Comparison of ENCODE assay signal across 14 cellular contexts in genomic region chr11:65585396-65586246, GRCh38. TPM values are rescaled to one million over a fixed set of nuclear protein-coding genes. Genes with fewer than 3 reads are reported as not detected.
DNase-seq lines count a peak whose midpoint lies in the region; ATAC-seq and TF ChIP-seq lines count a peak whose summit lies in the region.
"Had no signal": no experiment of that assay in that cellular context is flagged by ENCODE, and none has a peak within 500 bp of the region (broad histone marks: within the 10 kb centered on the region; RNA-seq: fewer than 3 reads in every experiment).

No MANE protein-coding gene starts in this region.

- no peaks in the 10 kb centered on the region for H3K27me3 Mint-ChIP-seq in activated CD4-positive, alpha-beta T cell treated with anti-CD3 and anti-CD28 coated beads, Interleukin-2, amount 10 ng/mL, durations not matched to agents 24 days and 14 days
- no peaks in the 10 kb centered on the region for H3K27me3 Mint-ChIP-seq in activated CD4-positive, alpha-beta T cell treated with anti-CD3 and anti-CD28 coated beads, Interleukin-2, amount 10 ng/mL, durations not matched to agents 7 days and 5 days
- no peaks in the 10 kb centered on the region for H3K27me3 Mint-ChIP-seq in dendritic cell treated with granulocyte-macrophage colony-stimulating factor and Interleukin-4, amounts not matched to agents 40 ng/mL and 50 ng/mL, for 4 days

- peak overlapping the region; percentile 91 to 99 (median 98) for H3K27ac ChIP-seq in gastrocnemius medialis
- H3K27ac ChIP-seq in aorta (ENCODE audit: low read depth in 1 of 2, low read length in 2 of 2) = no peak overlapping the region

- H3K9me3 ChIP-seq in gastrocnemius medialis = no peaks in the 10 kb centered on the region
- no peaks in the 10 kb centered on the region for H3K9me3 ChIP-seq in aorta (ENCODE audit: control insufficient read depth, low read length)

- TF ChIP-seq CTCF in gastrocnemius medialis (IDR thresholded peaks at IDR 0.05 in 4 of 5, conservative IDR thresholded peaks at IDR 0.05 in 1 of 5) = no peak

- H3K4me3 ChIP-seq in gastrocnemius medialis = no peak overlapping the region
- no peak overlapping the region for H3K4me3 ChIP-seq in aorta (ENCODE audit: low read length in 2 of 2)

- intact Hi-C loops in activated CD4-positive, alpha-beta T cell treated with anti-CD3 and anti-CD28 coated beads, Interleukin-2, amount 10 ng/mL, durations not matched to agents 24 days and 14 days (cut with micrococcal nuclease) = no loop called here
- intact Hi-C loops in dendritic cell treated with granulocyte-macrophage colony-stimulating factor and Interleukin-4, amounts not matched to agents 40 ng/mL and 50 ng/mL, for 4 days (cut with micrococcal nuclease) = no loop called here
- intact Hi-C loops in gastrocnemius medialis (cut with DNase I; ENCODE audit: low total_unique reads) (no loop called here), aorta (cut with DNase I) (no loop called here)

- peaks cover 63 to 64% of the 10 kb centered on the region in 2 donors for H3K4me1 ChIP-seq in gastrocnemius medialis
- peaks cover 0 to 2% of the 10 kb centered on the region in 2 donors for H3K4me1 ChIP-seq in aorta (ENCODE audit: control insufficient read depth in 1 of 2, insufficient read depth in 2 of 2, low read length in 2 of 2)

- no peak for DNase-seq in activated CD4-positive, alpha-beta T cell treated with anti-CD3 and anti-CD28 coated beads, Interleukin-2, amount 10 ng/mL, durations not matched to agents 24 days and 14 days
- DNase-seq in activated CD4-positive, alpha-beta T cell treated with anti-CD3 and anti-CD28 coated beads, Interleukin-2, amount 10 ng/mL, durations not matched to agents 7 days and 5 days = no peak
- DNase-seq in NCI-H1105 treated with DMSO at 0.1 percent for 48 hours (lab: John Stamatoyannopoulos, UW) = peak; percentile 49
- DNase-seq in gastrocnemius medialis = no peak
- DNase-seq in aorta = no peak
- no peak for DNase-seq in GDM1 (lab: John Stamatoyannopoulos, UW)
- no peak for DNase-seq in cerebellum (ENCODE audit: low spot score)
- DNase-seq: DND-41; effector CD8-positive, alpha-beta T cell; KG1; left colon; NCI-H187 treated with DMSO at 0.1 percent for 48 hours had no signal

- 75 to 76% methylated on average over 50 to 51 of the region's 51 CpGs for WGBS in aorta, 2 donors

- peaks cover 66% of the 10 kb centered on the region for H3K36me3 Mint-ChIP-seq in activated CD4-positive, alpha-beta T cell treated with anti-CD3 and anti-CD28 coated beads, Interleukin-2, amount 10 ng/mL, durations not matched to agents 24 days and 14 days (ENCODE audit: low read depth)
- peaks cover 22% of the 10 kb centered on the region for H3K36me3 Mint-ChIP-seq in activated CD4-positive, alpha-beta T cell treated with anti-CD3 and anti-CD28 coated beads, Interleukin-2, amount 10 ng/mL, durations not matched to agents 7 days and 5 days (ENCODE audit: low read depth)
- H3K36me3 Mint-ChIP-seq in dendritic cell treated with granulocyte-macrophage colony-stimulating factor and Interleukin-4, amounts not matched to agents 40 ng/mL and 50 ng/mL, for 4 days (ENCODE audit: low read depth) = peaks cover 95% of the 10 kb centered on the region

- POLR2A ChIA-PET in activated CD4-positive, alpha-beta T cell treated with anti-CD3 and anti-CD28 coated beads, Interleukin-2, amount 10 ng/mL, durations not matched to agents 7 days and 5 days (lab: Charles Lee) = no interaction called here

- peaks cover 42% of the 10 kb centered on the region for H3K4me1 Mint-ChIP-seq in activated CD4-positive, alpha-beta T cell treated with anti-CD3 and anti-CD28 coated beads, Interleukin-2, amount 10 ng/mL, durations not matched to agents 24 days and 14 days
- peaks cover 44% of the 10 kb centered on the region for H3K4me1 Mint-ChIP-seq in activated CD4-positive, alpha-beta T cell treated with anti-CD3 and anti-CD28 coated beads, Interleukin-2, amount 10 ng/mL, durations not matched to agents 7 days and 5 days
- peaks cover 88% of the 10 kb centered on the region for H3K4me1 Mint-ChIP-seq in dendritic cell treated with granulocyte-macrophage colony-stimulating factor and Interleukin-4, amounts not matched to agents 40 ng/mL and 50 ng/mL, for 4 days (ENCODE audit: low read depth)

- peaks cover 0 to 57% of the 10 kb centered on the region in 2 donors for H3K36me3 ChIP-seq in gastrocnemius medialis
- peaks cover 5 to 14% of the 10 kb centered on the region in 2 donors for H3K36me3 ChIP-seq in aorta (ENCODE audit: control insufficient read depth in 1 of 2, insufficient read depth in 2 of 2, low read length in 1 of 2)

- TF ChIP-seq POLR2A in gastrocnemius medialis (IDR thresholded peaks at IDR 0.05) = no peak

- peak overlapping the region; percentile 79 for H3K27ac Mint-ChIP-seq in activated CD4-positive, alpha-beta T cell treated with anti-CD3 and anti-CD28 coated beads, Interleukin-2, amount 10 ng/mL, durations not matched to agents 24 days and 14 days
- no peak overlapping the region for H3K27ac Mint-ChIP-seq in activated CD4-positive, alpha-beta T cell treated with anti-CD3 and anti-CD28 coated beads, Interleukin-2, amount 10 ng/mL, durations not matched to agents 7 days and 5 days
- H3K27ac Mint-ChIP-seq in dendritic cell treated with granulocyte-macrophage colony-stimulating factor and Interleukin-4, amounts not matched to agents 40 ng/mL and 50 ng/mL, for 4 days = peak overlapping the region; percentile 95
- H3K27ac Mint-ChIP-seq: nephron had no signal

- peak overlapping the region; percentile 32 for H3K4me3 Mint-ChIP-seq in activated CD4-positive, alpha-beta T cell treated with anti-CD3 and anti-CD28 coated beads, Interleukin-2, amount 10 ng/mL, durations not matched to agents 24 days and 14 days
- no peak overlapping the region for H3K4me3 Mint-ChIP-seq in activated CD4-positive, alpha-beta T cell treated with anti-CD3 and anti-CD28 coated beads, Interleukin-2, amount 10 ng/mL, durations not matched to agents 7 days and 5 days
- H3K4me3 Mint-ChIP-seq in dendritic cell treated with granulocyte-macrophage colony-stimulating factor and Interleukin-4, amounts not matched to agents 40 ng/mL and 50 ng/mL, for 4 days = peak overlapping the region; percentile 79
- H3K4me3 Mint-ChIP-seq: nephron had no signal

- ATAC-seq in gastrocnemius medialis (no peak), aorta (ENCODE audit: low FRiP score) (no peak)
- ATAC-seq: left colon had no signal

- CTCF ChIA-PET in activated CD4-positive, alpha-beta T cell treated with anti-CD3 and anti-CD28 coated beads, Interleukin-2, amount 10 ng/mL, durations not matched to agents 7 days and 5 days (lab: Charles Lee) = interaction anchor here (0.6 to 6.0 kb wide), 7 partner anchors 8 to 137 kb away, joined by 3 to 40 read pairs (median 11); partner anchors contain the start of genes EHBP1L1, FAM89B and ZNRD2

- H3K9me3 Mint-ChIP-seq in activated CD4-positive, alpha-beta T cell treated with anti-CD3 and anti-CD28 coated beads, Interleukin-2, amount 10 ng/mL, durations not matched to agents 24 days and 14 days = no peaks in the 10 kb centered on the region
- no peaks in the 10 kb centered on the region for H3K9me3 Mint-ChIP-seq in activated CD4-positive, alpha-beta T cell treated with anti-CD3 and anti-CD28 coated beads, Interleukin-2, amount 10 ng/mL, durations not matched to agents 7 days and 5 days
- no peaks in the 10 kb centered on the region for H3K9me3 Mint-ChIP-seq in dendritic cell treated with granulocyte-macrophage colony-stimulating factor and Interleukin-4, amounts not matched to agents 40 ng/mL and 50 ng/mL, for 4 days
- H3K9me3 Mint-ChIP-seq: nephron had no signal

- H3K27me3 ChIP-seq in gastrocnemius medialis (no peaks in the 10 kb centered on the region), aorta (ENCODE audit: control insufficient read depth in 1 of 2, insufficient read depth in 2 of 2, low read length in 1 of 2) (no peaks in the 10 kb centered on the region)

- in situ Hi-C loops in gastrocnemius medialis (cut with MboI; ENCODE audit: low sequenced_read_pairs in 4 of 4) = no loop called here

RNA-seq across cellular contexts. Expression of gene EHBP1L1, which starts 9.8 kb away (rescaled TPM):
- 167 and 173 TPM in 2 replicates for total RNA-seq in activated CD4-positive, alpha-beta T cell treated with anti-CD3 and anti-CD28 coated beads, Interleukin-2, amount 10 ng/mL, durations not matched to agents 24 days and 14 days
- 10 to 100 TPM; 69.2 to 96.7 TPM for total RNA-seq in activated CD4-positive, alpha-beta T cell treated with anti-CD3 and anti-CD28 coated beads, Interleukin-2, amount 10 ng/mL, durations not matched to agents 7 days and 5 days
- 100 to 1,000 TPM; 191 to 374 (median 250) TPM for total RNA-seq in gastrocnemius medialis
- total RNA-seq in aorta = 100 to 1,000 TPM; 235 to 266 TPM
- polyA plus RNA-seq in aorta = 100 to 1,000 TPM in 1 of 2 donors, 10 to 100 TPM in 1; 53.2 to 316 TPM
- total RNA-seq in cerebellum = 11.4 TPM

RNA-seq across cellular contexts. Expression of gene KCNK7, which starts 10.0 kb away (rescaled TPM):
- 0.69 and 1.3 TPM in 2 replicates for total RNA-seq in activated CD4-positive, alpha-beta T cell treated with anti-CD3 and anti-CD28 coated beads, Interleukin-2, amount 10 ng/mL, durations not matched to agents 24 days and 14 days
- 1 to 10 TPM in 1 of 2 experiments, under 1 TPM in 1; 1.00 to 3.3 TPM for total RNA-seq in activated CD4-positive, alpha-beta T cell treated with anti-CD3 and anti-CD28 coated beads, Interleukin-2, amount 10 ng/mL, durations not matched to agents 7 days and 5 days
- total RNA-seq in gastrocnemius medialis (10 to 100 TPM in 1 of 4 donors, under 1 TPM in 1, not detected in 2; 0.39 to 18.6 TPM), aorta (1 to 10 TPM in 1 of 2 donors, under 1 TPM in 1; 0.93 to 1.3 TPM), cerebellum (0.27 TPM)
- 1 to 10 TPM in 1 of 2 donors, not detected in 1; 7.3 TPM for polyA plus RNA-seq in aorta

RNA-seq across cellular contexts. Expression of gene FAM89B, which starts 13.3 kb away (rescaled TPM):
- 39.1 and 42.4 TPM in 2 replicates for total RNA-seq in activated CD4-positive, alpha-beta T cell treated with anti-CD3 and anti-CD28 coated beads, Interleukin-2, amount 10 ng/mL, durations not matched to agents 24 days and 14 days
- 10 to 100 TPM; 34.1 to 42.1 TPM for total RNA-seq in activated CD4-positive, alpha-beta T cell treated with anti-CD3 and anti-CD28 coated beads, Interleukin-2, amount 10 ng/mL, durations not matched to agents 7 days and 5 days
- total RNA-seq in gastrocnemius medialis (100 to 1,000 TPM in 3 of 4 donors, 10 to 100 TPM in 1; 86.6 to 154 (median 119) TPM), aorta (10 to 100 TPM; 49.5 to 64.3 TPM), cerebellum (24.7 TPM)
- polyA plus RNA-seq in aorta = 10 to 100 TPM; 67.5 to 83.4 TPM

RNA-seq across cellular contexts. Expression of gene ZNRD2, which starts 15.3 kb away (rescaled TPM):
- 83.3 and 83.4 TPM in 2 replicates for total RNA-seq in activated CD4-positive, alpha-beta T cell treated with anti-CD3 and anti-CD28 coated beads, Interleukin-2, amount 10 ng/mL, durations not matched to agents 24 days and 14 days
- 10 to 100 TPM; 32.4 to 35.4 TPM for total RNA-seq in activated CD4-positive, alpha-beta T cell treated with anti-CD3 and anti-CD28 coated beads, Interleukin-2, amount 10 ng/mL, durations not matched to agents 7 days and 5 days
- 10 to 100 TPM; 54.7 to 99.4 (median 75.3) TPM for total RNA-seq in gastrocnemius medialis
- 10 to 100 TPM; 21.7 to 29.3 TPM for total RNA-seq in aorta
- polyA plus RNA-seq in aorta = 10 to 100 TPM; 37.1 to 42.5 TPM
- 14.3 TPM for total RNA-seq in cerebellum

RNA-seq across cellular contexts. Expression of gene LTBP3, which starts 27.5 kb away (rescaled TPM):
- 94.9 and 96.9 TPM in 2 replicates for total RNA-seq in activated CD4-positive, alpha-beta T cell treated with anti-CD3 and anti-CD28 coated beads, Interleukin-2, amount 10 ng/mL, durations not matched to agents 24 days and 14 days
- total RNA-seq in activated CD4-positive, alpha-beta T cell treated with anti-CD3 and anti-CD28 coated beads, Interleukin-2, amount 10 ng/mL, durations not matched to agents 7 days and 5 days = 10 to 100 TPM; 80.2 to 92.5 TPM
- 10 to 100 TPM; 18.5 to 56.6 (median 35.6) TPM for total RNA-seq in gastrocnemius medialis
- total RNA-seq in aorta = 100 to 1,000 TPM; 280 to 473 TPM
- polyA plus RNA-seq in aorta = 100 to 1,000 TPM in 1 of 2 donors, 10 to 100 TPM in 1; 40.1 to 467 TPM
- 27.9 TPM for total RNA-seq in cerebellum

Comparison
In these comparisons a context has a peak if more than half of its experiments do, and no peak if none do; other contexts are left out.
1. H3K27ac ChIP-seq: peak in gastrocnemius medialis (4 of 4); none in aorta (0 of 2).